9 cellular contexts compared by ENCODE assay signal in genomic region chr5:176413255-176413565, GRCh38. TPM values are rescaled to one million over a fixed set of nuclear protein-coding genes. Genes with fewer than 3 reads are reported as not detected.
DNase-seq lines count a peak whose midpoint lies in the region; ATAC-seq, FAIRE-seq and TF ChIP-seq lines count a peak whose summit lies in the region.
"Had no signal": no experiment of that assay in that cellular context is flagged by ENCODE, and none has a peak within 500 bp of the region (broad histone marks: within the 10 kb centered on the region; RNA-seq: fewer than 3 reads in every experiment).

No MANE protein-coding gene starts in this region.

- no peaks in the 10 kb centered on the region for H4K20me1 ChIP-seq in HepG2 (ENCODE audit: insufficient read depth, low read length)

- no peak overlapping the region for H3K9ac ChIP-seq in HepG2 (ENCODE audit: insufficient read depth, low read depth, low read length)

- no peak for FAIRE-seq in small intestine (lab: Jason Lieb, UNC)
- no peak for FAIRE-seq in HepG2 (lab: Jason Lieb, UNC)
- FAIRE-seq: A549 had no signal

- peaks cover 7 to 8% of the 10 kb centered on the region in 2 donors for H3K4me1 ChIP-seq in small intestine (ENCODE audit: control insufficient read depth in 2 of 2, insufficient read depth in 1 of 2, low read depth in 1 of 2, low read length in 1 of 2)
- peaks cover 23% of the 10 kb centered on the region for H3K4me1 ChIP-seq in HepG2 (ENCODE audit: insufficient read depth, low read length)

- H2AFZ ChIP-seq in HepG2 (ENCODE audit: low read length) = no peak overlapping the region

- in situ Hi-C loops in HepG2 (cut with HindIII; ENCODE audit: extremely low pct_ligation_motif_present, low pct_unique_long_range_greater_than_20kb) = loop anchor here (10.0 kb wide), 1 partner anchor 72 kb away; no protein-coding TSS in a partner anchor

- H3K9me3 ChIP-seq in small intestine (ENCODE audit: control insufficient read depth, low read depth) (no peaks in the 10 kb centered on the region), HepG2 (ENCODE audit: low read length) (no peaks in the 10 kb centered on the region)
- H3K9me3 ChIP-seq: A549, thyroid gland had no signal

- H3K4me2 ChIP-seq in HepG2 (ENCODE audit: low read depth, low read length) = no peak overlapping the region
- H3K4me2 ChIP-seq: A549 had no signal

- ATAC-seq in Right ventricle myocardium inferior (peak; percentile 8), HepG2 (no peak)
- ATAC-seq: A549 had no signal

- H3K27ac ChIP-seq in small intestine (ENCODE audit: low read depth in 1 of 2, low read length in 1 of 2) (no peak overlapping the region), HepG2 (ENCODE audit: extremely low read length, insufficient read depth, low read length) (no peak overlapping the region)
- H3K27ac ChIP-seq: A549, thyroid gland had no signal

- no peaks in the 10 kb centered on the region for H3K79me2 ChIP-seq in HepG2 (ENCODE audit: insufficient read depth, low read length)

- intact Hi-C loops in Right ventricle myocardium inferior (cut with DNase I) = no loop called here
- intact Hi-C loops in cardiac septum (cut with DNase I) = loop anchor here (1.0 kb wide), 1 partner anchor 52 kb away; the partner anchor contains the start of gene KIAA1191
- intact Hi-C loops in HepG2 (cut with micrococcal nuclease; ENCODE audit: unreplicated experiment) = loop anchor here (10.0 kb wide), 1 partner anchor 72 kb away; no protein-coding TSS in a partner anchor

- H3K27me3 ChIP-seq in small intestine (ENCODE audit: control insufficient read depth in 2 of 2, insufficient read depth in 2 of 2, low read length in 2 of 2) (no peaks in the 10 kb centered on the region), HepG2 (ENCODE audit: control insufficient read depth in 1 of 2, insufficient read depth in 2 of 2, low read length in 2 of 2) (no peaks in the 10 kb centered on the region)
- H3K27me3 ChIP-seq: thyroid gland had no signal

- BruUV-seq in HepG2 (replicated peaks; lab: Mats Ljungman, UMichigan) = no TSS peak

- H3K4me3 ChIP-seq in small intestine (ENCODE audit: low read depth in 1 of 2, low read length in 2 of 2) (no peak overlapping the region), HepG2 (replicated peaks in 1 of 3; ENCODE audit: insufficient read depth in 1 of 3, low read depth in 2 of 3, low read length in 3 of 3) (no peak overlapping the region)
- H3K4me3 ChIP-seq: A549, thyroid gland had no signal

- POLR2A ChIA-PET in HepG2 (lab: Yijun Ruan, JAX) = no interaction called here

- peaks cover 0 to 4% of the 10 kb centered on the region in 2 donors for H3K36me3 ChIP-seq in small intestine (ENCODE audit: control insufficient read depth in 2 of 2, insufficient read depth in 2 of 2, low read length in 2 of 2)
- peaks cover 0 to 6% of the 10 kb centered on the region in 2 experiments; a peak in 1 of 5 replicates for H3K36me3 ChIP-seq in HepG2 (replicated peaks in 1 of 2; ENCODE audit: control insufficient read depth in 1 of 2, insufficient read depth in 2 of 2, low read length in 2 of 2)

- TF ChIP-seq POLR2A in HepG2 (IDR thresholded peaks at IDR 0.05; ENCODE audit: insufficient read depth in 1 of 2, low read depth in 2 of 2, low read length in 2 of 2) = no peak

- CTCF ChIA-PET in HepG2 (lab: Yijun Ruan, JAX; ENCODE audit: low intra/inter-chr PET ratio, low total read pairs) = no interaction called here

- TF ChIP-seq RAD21 in HepG2 (CRISPR knock-in tag; IDR thresholded peaks at IDR 0.05) = no peak

- 81 to 93% (median 90%) methylated on average over 2 of the region's 2 CpGs for WGBS in small intestine, 3 donors
- 100% methylated on average over 1 of the region's 2 CpGs for WGBS in HepG2 (ENCODE audit: low lambda C conversion rate)

- no peak for TF ChIP-seq EP300 in HepG2 (IDR thresholded peaks at IDR 0.05; ENCODE audit: low read depth in 2 of 2, low read length in 2 of 2)
- no peak for TF ChIP-seq EP300 in HepG2 (CRISPR knock-in tag; IDR thresholded peaks at IDR 0.05; ENCODE audit: borderline replicate concordance)

- no peak for DNase-seq in Right ventricle myocardium inferior (ENCODE audit: missing footprints)
- DNase-seq in cardiac septum (ENCODE audit: low spot score) = no peak
- DNase-seq in islet precursor cell = peak; percentile 82
- DNase-seq in small intestine = no peak
- DNase-seq in HT-29 (ENCODE audit: low spot score) = no peak
- DNase-seq in HepG2 (ENCODE audit: low spot score) = no peak
- DNase-seq: activated B cell treated with CpG ODN at 0.5 μM for 24 hours, thyroid gland had no signal

- no peak for TF ChIP-seq CTCF in HepG2 (CRISPR knock-in tag; IDR thresholded peaks at IDR 0.05)

RNA-seq across cellular contexts. Expression of gene CLTB, which starts 3.1 kb away (rescaled TPM):
- total RNA-seq in Right ventricle myocardium inferior (217 TPM), cardiac septum (252 TPM), HepG2 (2016; rRNA removed; fragmentation: Illumina TruSeq; extraction: Trizol) (30.7 and 33.8 TPM in 2 replicates)
- polyA plus RNA-seq in small intestine (100 to 1,000 TPM; 189 to 359 (median 337) TPM), HepG2 (2011; rRNA removed) (23.3 and 24.8 TPM in 2 replicates)
- 87.3 and 97.2 TPM in 2 replicates for total RNA-seq in HT-29 (2014; rRNA removed; shearing (Covaris generic))
- total RNA-seq in HepG2 (2016; cell fraction: cytosol; rRNA removed; fragmentation: Illumina TruSeq; extraction: Trizol; ENCODE audit: low read depth) = 29.6 and 37.0 TPM in 2 replicates
- total RNA-seq in HepG2 (2016; cell fraction: insoluble cytoplasmic fraction; rRNA removed; fragmentation: Illumina TruSeq; extraction: Trizol) = 31.5 and 34.4 TPM in 2 replicates
- total RNA-seq in HepG2 (2016; cell fraction: membrane; rRNA removed; fragmentation: Illumina TruSeq; extraction: Trizol) = 33.2 and 41.2 TPM in 2 replicates
- 15.1 and 15.7 TPM in 2 replicates for total RNA-seq in HepG2 (2016; cell fraction: nucleus; rRNA removed; fragmentation: Illumina TruSeq; extraction: Trizol)
- polyA plus RNA-seq in HepG2 (2011; cell fraction: cytosol; rRNA removed) = 27.1 and 35.6 TPM in 2 replicates
- polyA plus RNA-seq in HepG2 (2011; cell fraction: nucleus; rRNA removed) = 29.2 and 30.5 TPM in 2 replicates
- 14.8 and 24.0 TPM in 2 replicates for polyA plus RNA-seq in HepG2 (2012)
- 31.8 and 36.4 TPM in 2 replicates for polyA plus RNA-seq in HepG2 (2016; cell fraction: cytosol; fragmentation: Illumina TruSeq; extraction: Trizol; ENCODE audit: low read depth)
- polyA plus RNA-seq in HepG2 (2016; cell fraction: insoluble cytoplasmic fraction; fragmentation: Illumina TruSeq; extraction: Trizol; ENCODE audit: low read depth) = 30.6 and 31.4 TPM in 2 replicates
- 32.7 and 36.2 TPM in 2 replicates for polyA plus RNA-seq in HepG2 (2016; cell fraction: membrane; fragmentation: Illumina TruSeq; extraction: Trizol; ENCODE audit: low read depth)
- polyA plus RNA-seq in HepG2 (2016; cell fraction: nucleus; fragmentation: Illumina TruSeq; extraction: Trizol; ENCODE audit: insufficient read depth, low read depth) = 28.4 and 29.1 TPM in 2 replicates
- 13.8 and 44.3 TPM in 2 replicates for polyA minus RNA-seq in HepG2 (2011; rRNA and poly(A)+ RNA removed; ENCODE audit: low replicate concordance)
- 9.0 and 12.0 TPM in 2 replicates for polyA minus RNA-seq in HepG2 (2011; cell fraction: cytosol; rRNA and poly(A)+ RNA removed)
- polyA minus RNA-seq in HepG2 (2011; cell fraction: nucleus; rRNA and poly(A)+ RNA removed) = 7.7 and 8.2 TPM in 2 replicates

RNA-seq across cellular contexts. Expression of gene HIGD2A, which starts 24.7 kb away (rescaled TPM):
- total RNA-seq in Right ventricle myocardium inferior (218 TPM), cardiac septum (266 TPM), HepG2 (2016; rRNA removed; fragmentation: Illumina TruSeq; extraction: Trizol) (89.2 and 95.7 TPM in 2 replicates)
- polyA plus RNA-seq in small intestine (100 to 1,000 TPM; 207 to 343 (median 333) TPM), HepG2 (2011; rRNA removed) (146 TPM in 2 replicates)
- 142 and 166 TPM in 2 replicates for total RNA-seq in HT-29 (2014; rRNA removed; shearing (Covaris generic))
- total RNA-seq in HepG2 (2016; cell fraction: cytosol; rRNA removed; fragmentation: Illumina TruSeq; extraction: Trizol; ENCODE audit: low read depth) = 64.5 and 65.6 TPM in 2 replicates
- total RNA-seq in HepG2 (2016; cell fraction: insoluble cytoplasmic fraction; rRNA removed; fragmentation: Illumina TruSeq; extraction: Trizol) = 87.9 and 107 TPM in 2 replicates
- total RNA-seq in HepG2 (2016; cell fraction: membrane; rRNA removed; fragmentation: Illumina TruSeq; extraction: Trizol) = 112 and 135 TPM in 2 replicates
- 38.9 and 40.5 TPM in 2 replicates for total RNA-seq in HepG2 (2016; cell fraction: nucleus; rRNA removed; fragmentation: Illumina TruSeq; extraction: Trizol)
- 171 and 302 TPM in 2 replicates for polyA plus RNA-seq in HepG2 (2011; cell fraction: cytosol; rRNA removed)
- 77.0 and 77.1 TPM in 2 replicates for polyA plus RNA-seq in HepG2 (2011; cell fraction: nucleus; rRNA removed)
- 133 and 141 TPM in 2 replicates for polyA plus RNA-seq in HepG2 (2012)
- 151 and 159 TPM in 2 replicates for polyA plus RNA-seq in HepG2 (2016; cell fraction: cytosol; fragmentation: Illumina TruSeq; extraction: Trizol; ENCODE audit: low read depth)
- 220 and 222 TPM in 2 replicates for polyA plus RNA-seq in HepG2 (2016; cell fraction: insoluble cytoplasmic fraction; fragmentation: Illumina TruSeq; extraction: Trizol; ENCODE audit: low read depth)
- polyA plus RNA-seq in HepG2 (2016; cell fraction: membrane; fragmentation: Illumina TruSeq; extraction: Trizol; ENCODE audit: low read depth) = 239 and 256 TPM in 2 replicates
- polyA plus RNA-seq in HepG2 (2016; cell fraction: nucleus; fragmentation: Illumina TruSeq; extraction: Trizol; ENCODE audit: insufficient read depth, low read depth) = 118 and 123 TPM in 2 replicates
- polyA minus RNA-seq in HepG2 (2011; rRNA and poly(A)+ RNA removed; ENCODE audit: low replicate concordance) = 148 and 164 TPM in 2 replicates
- 70.4 and 91.9 TPM in 2 replicates for polyA minus RNA-seq in HepG2 (2011; cell fraction: cytosol; rRNA and poly(A)+ RNA removed)
- 33.3 and 40.7 TPM in 2 replicates for polyA minus RNA-seq in HepG2 (2011; cell fraction: nucleus; rRNA and poly(A)+ RNA removed)

RNA-seq across cellular contexts. Expression of gene NOP16, which starts 24.8 kb away (rescaled TPM):
- total RNA-seq in Right ventricle myocardium inferior = 22.6 TPM
- 22.5 TPM for total RNA-seq in cardiac septum
- 10 to 100 TPM; 28.6 to 47.6 (median 29.7) TPM for polyA plus RNA-seq in small intestine
- 77.1 and 82.4 TPM in 2 replicates for total RNA-seq in HT-29 (2014; rRNA removed; shearing (Covaris generic))
- 48.4 and 58.4 TPM in 2 replicates for total RNA-seq in HepG2 (2016; rRNA removed; fragmentation: Illumina TruSeq; extraction: Trizol)
- 19.8 and 25.4 TPM in 2 replicates for total RNA-seq in HepG2 (2016; cell fraction: cytosol; rRNA removed; fragmentation: Illumina TruSeq; extraction: Trizol; ENCODE audit: low read depth)
- 51.5 and 62.4 TPM in 2 replicates for total RNA-seq in HepG2 (2016; cell fraction: insoluble cytoplasmic fraction; rRNA removed; fragmentation: Illumina TruSeq; extraction: Trizol)
- 31.1 and 36.0 TPM in 2 replicates for total RNA-seq in HepG2 (2016; cell fraction: membrane; rRNA removed; fragmentation: Illumina TruSeq; extraction: Trizol)
- total RNA-seq in HepG2 (2016; cell fraction: nucleus; rRNA removed; fragmentation: Illumina TruSeq; extraction: Trizol) = 38.3 and 50.4 TPM in 2 replicates
- polyA plus RNA-seq in HepG2 (2011; rRNA removed) = 43.3 and 45.9 TPM in 2 replicates
- polyA plus RNA-seq in HepG2 (2011; cell fraction: cytosol; rRNA removed) = 43.5 and 48.0 TPM in 2 replicates
- polyA plus RNA-seq in HepG2 (2011; cell fraction: nucleus; rRNA removed) = 49.8 and 55.0 TPM in 2 replicates
- 36.0 and 45.5 TPM in 2 replicates for polyA plus RNA-seq in HepG2 (2012)
- polyA plus RNA-seq in HepG2 (2016; cell fraction: cytosol; fragmentation: Illumina TruSeq; extraction: Trizol; ENCODE audit: low read depth) = 20.0 and 21.6 TPM in 2 replicates
- polyA plus RNA-seq in HepG2 (2016; cell fraction: insoluble cytoplasmic fraction; fragmentation: Illumina TruSeq; extraction: Trizol; ENCODE audit: low read depth) = 99.0 and 104 TPM in 2 replicates
- 29.9 and 32.3 TPM in 2 replicates for polyA plus RNA-seq in HepG2 (2016; cell fraction: membrane; fragmentation: Illumina TruSeq; extraction: Trizol; ENCODE audit: low read depth)
- 76.6 and 84.9 TPM in 2 replicates for polyA plus RNA-seq in HepG2 (2016; cell fraction: nucleus; fragmentation: Illumina TruSeq; extraction: Trizol; ENCODE audit: insufficient read depth, low read depth)
- 16.4 and 48.3 TPM in 2 replicates for polyA minus RNA-seq in HepG2 (2011; rRNA and poly(A)+ RNA removed; ENCODE audit: low replicate concordance)
- 10.2 and 15.5 TPM in 2 replicates for polyA minus RNA-seq in HepG2 (2011; cell fraction: cytosol; rRNA and poly(A)+ RNA removed)
- 37.8 and 42.2 TPM in 2 replicates for polyA minus RNA-seq in HepG2 (2011; cell fraction: nucleus; rRNA and poly(A)+ RNA removed)

RNA-seq across cellular contexts. Expression of gene FAF2, which starts 35.0 kb away (rescaled TPM):
- total RNA-seq in Right ventricle myocardium inferior (15.7 TPM), cardiac septum (15.9 TPM), HepG2 (2016; rRNA removed; fragmentation: Illumina TruSeq; extraction: Trizol) (21.5 and 34.3 TPM in 2 replicates)
- polyA plus RNA-seq in small intestine (10 to 100 TPM in 2 of 3 donors, 1 to 10 TPM in 1; 6.8 to 19.3 (median 11.4) TPM), HepG2 (2011; rRNA removed) (24.6 and 27.8 TPM in 2 replicates)
- 28.7 and 30.7 TPM in 2 replicates for total RNA-seq in HT-29 (2014; rRNA removed; shearing (Covaris generic))
- 5.1 and 5.2 TPM in 2 replicates for total RNA-seq in HepG2 (2016; cell fraction: cytosol; rRNA removed; fragmentation: Illumina TruSeq; extraction: Trizol; ENCODE audit: low read depth)
- total RNA-seq in HepG2 (2016; cell fraction: insoluble cytoplasmic fraction; rRNA removed; fragmentation: Illumina TruSeq; extraction: Trizol) = 19.8 and 32.7 TPM in 2 replicates
- 11.2 and 15.4 TPM in 2 replicates for total RNA-seq in HepG2 (2016; cell fraction: membrane; rRNA removed; fragmentation: Illumina TruSeq; extraction: Trizol)
- 39.6 and 43.8 TPM in 2 replicates for total RNA-seq in HepG2 (2016; cell fraction: nucleus; rRNA removed; fragmentation: Illumina TruSeq; extraction: Trizol)
- polyA plus RNA-seq in HepG2 (2011; cell fraction: cytosol; rRNA removed) = 16.5 and 25.1 TPM in 2 replicates
- 19.3 and 19.4 TPM in 2 replicates for polyA plus RNA-seq in HepG2 (2011; cell fraction: nucleus; rRNA removed)
- polyA plus RNA-seq in HepG2 (2012) = 21.3 and 21.7 TPM in 2 replicates
- polyA plus RNA-seq in HepG2 (2016; cell fraction: cytosol; fragmentation: Illumina TruSeq; extraction: Trizol; ENCODE audit: low read depth) = 1.8 and 2.0 TPM in 2 replicates
- polyA plus RNA-seq in HepG2 (2016; cell fraction: insoluble cytoplasmic fraction; fragmentation: Illumina TruSeq; extraction: Trizol; ENCODE audit: low read depth) = 15.5 and 15.8 TPM in 2 replicates
- 5.3 and 5.5 TPM in 2 replicates for polyA plus RNA-seq in HepG2 (2016; cell fraction: membrane; fragmentation: Illumina TruSeq; extraction: Trizol; ENCODE audit: low read depth)
- 54.2 and 59.0 TPM in 2 replicates for polyA plus RNA-seq in HepG2 (2016; cell fraction: nucleus; fragmentation: Illumina TruSeq; extraction: Trizol; ENCODE audit: insufficient read depth, low read depth)
- polyA minus RNA-seq in HepG2 (2011; rRNA and poly(A)+ RNA removed; ENCODE audit: low replicate concordance) = 38.0 and 49.2 TPM in 2 replicates
- 20.9 and 25.3 TPM in 2 replicates for polyA minus RNA-seq in HepG2 (2011; cell fraction: cytosol; rRNA and poly(A)+ RNA removed)
- polyA minus RNA-seq in HepG2 (2011; cell fraction: nucleus; rRNA and poly(A)+ RNA removed) = 29.5 and 36.7 TPM in 2 replicates

RNA-seq across cellular contexts. Expression of gene ARL10, which starts 47.9 kb away (rescaled TPM):
- total RNA-seq in Right ventricle myocardium inferior (5.4 TPM), cardiac septum (11.4 TPM), HepG2 (2016; rRNA removed; fragmentation: Illumina TruSeq; extraction: Trizol) (0.01 and 0.18 TPM in 2 replicates)
- polyA plus RNA-seq in small intestine (under 1 TPM in 2 of 3 donors, not detected in 1; under 0.01 to 0.97 TPM), HepG2 (2011; rRNA removed) (0.22 and 0.50 TPM in 2 replicates)
- 0.03 TPM in 1 of 2 replicates, not detected in the other for total RNA-seq in HT-29 (2014; rRNA removed; shearing (Covaris generic))
- total RNA-seq in HepG2 (2016; cell fraction: cytosol; rRNA removed; fragmentation: Illumina TruSeq; extraction: Trizol; ENCODE audit: low read depth) = 1.1 TPM in 1 of 2 replicates, not detected in the other
- 0.45 TPM in 1 of 2 replicates, not detected in the other for total RNA-seq in HepG2 (2016; cell fraction: insoluble cytoplasmic fraction; rRNA removed; fragmentation: Illumina TruSeq; extraction: Trizol)
- total RNA-seq in HepG2 (2016; cell fraction: membrane; rRNA removed; fragmentation: Illumina TruSeq; extraction: Trizol) = 0.93 and 0.96 TPM in 2 replicates
- total RNA-seq in HepG2 (2016; cell fraction: nucleus; rRNA removed; fragmentation: Illumina TruSeq; extraction: Trizol) = 0.53 TPM in 1 of 2 replicates, not detected in the other
- polyA plus RNA-seq in HepG2 (2011; cell fraction: cytosol; rRNA removed) = under 0.01 and 0.01 TPM in 2 replicates
- polyA plus RNA-seq in HepG2 (2011; cell fraction: nucleus; rRNA removed) = 0.02 and 0.03 TPM in 2 replicates
- polyA plus RNA-seq in HepG2 (2012) = 0.05 and 0.07 TPM in 2 replicates
- polyA plus RNA-seq in HepG2 (2016; cell fraction: cytosol; fragmentation: Illumina TruSeq; extraction: Trizol; ENCODE audit: low read depth) = 0.51 and 1.6 TPM in 2 replicates
- polyA plus RNA-seq in HepG2 (2016; cell fraction: insoluble cytoplasmic fraction; fragmentation: Illumina TruSeq; extraction: Trizol; ENCODE audit: low read depth) = not detected in 2 replicates
- polyA plus RNA-seq in HepG2 (2016; cell fraction: membrane; fragmentation: Illumina TruSeq; extraction: Trizol; ENCODE audit: low read depth) = 1.5 TPM in 1 of 2 replicates, not detected in the other
- 0.05 TPM in 1 of 2 replicates, not detected in the other for polyA plus RNA-seq in HepG2 (2016; cell fraction: nucleus; fragmentation: Illumina TruSeq; extraction: Trizol; ENCODE audit: insufficient read depth, low read depth)
- 0.02 and 0.22 TPM in 2 replicates for polyA minus RNA-seq in HepG2 (2011; rRNA and poly(A)+ RNA removed; ENCODE audit: low replicate concordance)
- 0.79 TPM in 1 of 2 replicates, not detected in the other for polyA minus RNA-seq in HepG2 (2011; cell fraction: cytosol; rRNA and poly(A)+ RNA removed)
- under 0.01 TPM in 2 replicates for polyA minus RNA-seq in HepG2 (2011; cell fraction: nucleus; rRNA and poly(A)+ RNA removed)
